Comparison of ENCODE assay signal across 8 cellular contexts in genomic region chr1:89762801-89763648, GRCh38. TPM values are rescaled to one million over a fixed set of nuclear protein-coding genes. Genes with fewer than 3 reads are reported as not detected.
DNase-seq lines count a peak whose midpoint lies in the region; ATAC-seq and TF ChIP-seq lines count a peak whose summit lies in the region.

No MANE protein-coding gene starts in this region.

- no peaks in the 10 kb centered on the region for H3K9me2 ChIP-seq in SK-N-SH

- H3K4me3 Mint-ChIP-seq in activated naive CD8-positive, alpha-beta T cell, result peak overlapping the region; percentile 92

- peak; percentile 98 for ATAC-seq in Right ventricle myocardium inferior

- WGBS in SK-N-SH (ENCODE audit: low lambda C conversion rate), result 17% methylated on average over 36 of the region's 46 CpGs
- WGBS in ovary, 3 donors, result 2 to 4% (median 3%) methylated on average over 46 of the region's 46 CpGs
- 5 to 7% methylated on average over 43 to 46 of the region's 46 CpGs for WGBS in thyroid gland, 2 donors

- TF ChIP-seq CTCF in LNCAP (IDR thresholded peaks at IDR 0.05) (peak; percentile 99), SK-N-SH (IDR thresholded peaks at IDR 0.05) (peak; percentile 97), ovary (IDR thresholded peaks at IDR 0.05) (peak; percentile 88 to 90 (median 89)), thyroid gland (IDR thresholded peaks at IDR 0.05) (peak; percentile 78 to 97 (median 94))

- H3K36me3 ChIP-seq in ES-I3 (ENCODE audit: insufficient read depth, low read length) (no peaks in the 10 kb centered on the region), SK-N-SH (replicated peaks in 1 of 2; ENCODE audit: control insufficient read depth in 1 of 2, insufficient read depth in 2 of 2, low read length in 1 of 2) (no peaks in the 10 kb centered on the region), ovary (no peaks in the 10 kb centered on the region), thyroid gland (no peaks in the 10 kb centered on the region)

- no peak for TF ChIP-seq POLR2A in ovary (IDR thresholded peaks at IDR 0.05)
- no peak for TF ChIP-seq POLR2A in thyroid gland (IDR thresholded peaks at IDR 0.05)

- peaks cover 15% of the 10 kb centered on the region for H3K36me3 Mint-ChIP-seq in activated naive CD8-positive, alpha-beta T cell

- TF ChIP-seq RAD21 in SK-N-SH (IDR thresholded peaks at IDR 0.05; ENCODE audit: low read length), result peak; percentile 91

- H3K4me1 Mint-ChIP-seq in activated naive CD8-positive, alpha-beta T cell (ENCODE audit: low read depth), result peaks cover 57% of the 10 kb centered on the region

- POLR2A ChIA-PET in SK-N-SH (lab: Yijun Ruan, JAX), result interaction anchor here (0.8 to 2.4 kb wide), 5 partner anchors 59 to 139 kb away, joined by 3 to 20 read pairs (median 3); partner anchors contain the start of gene LRRC8C

- H3K4me1 ChIP-seq in ES-I3 (ENCODE audit: insufficient read depth, low read length) (no peaks in the 10 kb centered on the region), SK-N-SH (ENCODE audit: control insufficient read depth in 1 of 2, insufficient read depth in 2 of 2, low read depth in 1 of 2, low read length in 1 of 2) (peaks cover 5 to 22% of the 10 kb centered on the region in 2 experiments; a peak in 3 of 4 replicates), ovary (ENCODE audit: insufficient read depth) (no peaks in the 10 kb centered on the region), thyroid gland (peaks cover 0 to 10% of the 10 kb centered on the region in 2 donors)

- H3F3A ChIP-seq in SK-N-SH (replicated peaks; ENCODE audit: insufficient read depth), result no peaks in the 10 kb centered on the region

- CTCF ChIA-PET in SK-N-SH (lab: Yijun Ruan, JAX), result interaction anchor here (0.6 to 16.7 kb wide), 64 partner anchors 8 to 1036 kb away, joined by 3 to 265 read pairs (median 5); partner anchors contain the start of gene LRRC8C

- H2AFZ ChIP-seq in SK-N-SH (ENCODE audit: low read depth), result peak overlapping the region; percentile 88; the same call in 1 of the 2 replicates

- intact Hi-C loops in Right ventricle myocardium inferior (cut with DNase I), result loop anchor here (1.0 to 5.0 kb wide), 4 partner anchors 34 to 164 kb away; no protein-coding TSS in a partner anchor
- intact Hi-C loops in ovary (cut with DNase I), result loop anchor here (2.0 to 10.0 kb wide), 4 partner anchors 128 to 280 kb away; partner anchors contain the start of gene LRRC8C (in 4 of the 4)
- intact Hi-C loops in thyroid gland (cut with DNase I), result loop anchor here (5.0 to 10.0 kb wide), 2 partner anchors 131 to 278 kb away; partner anchors contain the start of gene LRRC8C

- DNase-seq in GOT3 (lab: John Stamatoyannopoulos, UW) (peak; percentile 9), SK-N-SH (peak; percentile 90), Right ventricle myocardium inferior (ENCODE audit: missing footprints) (peak; percentile 93), ovary (peak; percentile 74 to 88 (median 85)), thyroid gland (peak; percentile 79 to 86)

- H3K27me3 Mint-ChIP-seq in activated naive CD8-positive, alpha-beta T cell, result no peaks in the 10 kb centered on the region

- H3K27ac ChIP-seq in SK-N-SH (ENCODE audit: low read depth in 2 of 2, low read length in 1 of 2) (peak overlapping the region in 1 of 2 experiments; percentile 86; a peak in 2 of 4 replicates), ovary (no peak overlapping the region), thyroid gland (peak overlapping the region in 2 of 3 donors; percentile 17 to 75)

- TF ChIP-seq EP300 in SK-N-SH (IDR thresholded peaks at IDR 0.05; ENCODE audit: borderline replicate concordance in 1 of 2, low read depth in 1 of 2, low read length in 1 of 2) (peak in 1 of 2 experiments; percentile 48; a peak in 2 of 4 replicates), ovary (IDR thresholded peaks at IDR 0.05) (no peak)

- H3K9me3 ChIP-seq in ES-I3 (ENCODE audit: control insufficient read depth, insufficient read depth, low read length) (no peaks in the 10 kb centered on the region), SK-N-SH (no peaks in the 10 kb centered on the region), ovary (no peaks in the 10 kb centered on the region), thyroid gland (no peaks in the 10 kb centered on the region)

- H3K27ac Mint-ChIP-seq in activated naive CD8-positive, alpha-beta T cell, result peak overlapping the region; percentile 99

- no peaks in the 10 kb centered on the region for H3K9me3 Mint-ChIP-seq in activated naive CD8-positive, alpha-beta T cell (ENCODE audit: low read depth)

- no peaks in the 10 kb centered on the region for H4K20me1 ChIP-seq in SK-N-SH (ENCODE audit: insufficient read depth)

- peak overlapping the region; percentile 88 for H3K4me2 ChIP-seq in SK-N-SH

- H3K27me3 ChIP-seq in SK-N-SH (ENCODE audit: insufficient read depth) (no peaks in the 10 kb centered on the region), ovary (no peaks in the 10 kb centered on the region), thyroid gland (no peaks in the 10 kb centered on the region)

- H3K4me3 ChIP-seq in SK-N-SH (ENCODE audit: low read depth in 2 of 2, low read length in 1 of 2) (peak overlapping the region; percentile 52 to 60), ovary (peak overlapping the region; percentile 43), thyroid gland (replicated peaks in 1 of 3) (peak overlapping the region in 2 of 3 donors; percentile 13 to 70)

- H3K9ac ChIP-seq in ES-I3 (ENCODE audit: low read depth, low read length), result peak overlapping the region; percentile 74
- H3K9ac ChIP-seq in SK-N-SH, result no peak overlapping the region; the same call in 1 of the 2 replicates

- no peaks in the 10 kb centered on the region for H3K79me2 ChIP-seq in SK-N-SH (ENCODE audit: insufficient read depth)

TF ChIP-seq in SK-N-SH, 30 proteins besides CTCF, POLR2A, EP300 and RAD21 (continues in another document):
- no peak for TF ChIP-seq EZH2phosphoT487 (IDR thresholded peaks at IDR 0.05; ENCODE audit: borderline replicate concordance, low read depth)
- TF ChIP-seq PBX3 (IDR thresholded peaks at IDR 0.05), result no peak
- no peak for TF ChIP-seq TCF12 (IDR thresholded peaks at IDR 0.05)
- TF ChIP-seq GATA2 (CRISPR knock-in tag; IDR thresholded peaks at IDR 0.05), result no peak; the same call in 1 of the 2 replicates
- TF ChIP-seq GABPA (IDR thresholded peaks at IDR 0.05; ENCODE audit: low read depth), result no peak
- TF ChIP-seq RFX5 (IDR thresholded peaks at IDR 0.05; ENCODE audit: low read length), result peak; percentile 26; the same call in 1 of the 2 replicates
- TF ChIP-seq NRF1 (IDR thresholded peaks at IDR 0.05; ENCODE audit: low read depth, low read length), result peak; percentile 65
- 0 out of 2 replicates have a peak, but pooled peaks have one; percentile 16 for TF ChIP-seq MAX (IDR thresholded peaks at IDR 0.05; ENCODE audit: low read depth)
- TF ChIP-seq TAF1 (IDR thresholded peaks at IDR 0.05; ENCODE audit: borderline replicate concordance, low read depth, low read length), result no peak
- peak; percentile 94 for TF ChIP-seq SMC3 (IDR thresholded peaks at IDR 0.05; ENCODE audit: low read depth, low read length)
- peak; percentile 15 for TF ChIP-seq CHD2 (IDR thresholded peaks at IDR 0.05; ENCODE audit: low read length, partially characterized antibody)
- no peak for TF ChIP-seq ELF1 (IDR thresholded peaks at IDR 0.05)
- no peak for TF ChIP-seq USF1 (IDR thresholded peaks at IDR 0.05; ENCODE audit: borderline replicate concordance, low read depth)
- TF ChIP-seq RXRA (IDR thresholded peaks at IDR 0.05; ENCODE audit: borderline replicate concordance, low read depth), result no peak
- TF ChIP-seq FOXM1 (IDR thresholded peaks at IDR 0.05; ENCODE audit: low read depth), result no peak
- peak; percentile 67; the same call in 1 of the 2 replicates for TF ChIP-seq RCOR1 (IDR thresholded peaks at IDR 0.05; ENCODE audit: low read length)
- TF ChIP-seq IRF3 (IDR thresholded peaks at IDR 0.05; ENCODE audit: low read depth, low read length), result no peak

RNA-seq across cellular contexts. Expression of gene LRRC8D, which starts 57.8 kb away (rescaled TPM):
- polyA plus RNA-seq in SK-N-SH (2012; rRNA removed) (15.0 and 21.5 TPM in 2 replicates), ovary (10 to 100 TPM in 1 of 2 donors, 1 to 10 TPM in 1; 6.1 to 13.2 TPM)
- 15.3 and 16.7 TPM in 2 replicates for polyA plus RNA-seq in SK-N-SH (2012; cell fraction: cytosol; rRNA removed)
- 12.9 and 17.5 TPM in 2 replicates for polyA plus RNA-seq in SK-N-SH (2012; cell fraction: nucleus; rRNA removed)
- total RNA-seq in Right ventricle myocardium inferior (6.2 TPM), ovary (10 to 100 TPM in 1 of 7 donors, 1 to 10 TPM in 6; 5.0 to 14.1 (median 8.8) TPM), thyroid gland (10 to 100 TPM; 21.1 to 46.7 (median 35.3) TPM)

Comparison
In these comparisons a context has a peak if more than half of its experiments do, and no peak if none do; other contexts are left out.
1. DNase-seq: peak in every context shown above with its lines; median percentile 93 in Right ventricle myocardium inferior; 90 in SK-N-SH; 85 in ovary; 82 in thyroid gland; 9 in GOT3.
2. H3K27ac ChIP-seq: peak in thyroid gland (2 of 3); none in ovary (0 of 2).
3. Peak in every context shown above with its lines, with median percentiles within 50 percentile points of each other: CTCF ChIP-seq and H3K4me3 ChIP-seq.